Comparison of ENCODE assay signal across 14 cellular contexts in the genomic region with DNA sequence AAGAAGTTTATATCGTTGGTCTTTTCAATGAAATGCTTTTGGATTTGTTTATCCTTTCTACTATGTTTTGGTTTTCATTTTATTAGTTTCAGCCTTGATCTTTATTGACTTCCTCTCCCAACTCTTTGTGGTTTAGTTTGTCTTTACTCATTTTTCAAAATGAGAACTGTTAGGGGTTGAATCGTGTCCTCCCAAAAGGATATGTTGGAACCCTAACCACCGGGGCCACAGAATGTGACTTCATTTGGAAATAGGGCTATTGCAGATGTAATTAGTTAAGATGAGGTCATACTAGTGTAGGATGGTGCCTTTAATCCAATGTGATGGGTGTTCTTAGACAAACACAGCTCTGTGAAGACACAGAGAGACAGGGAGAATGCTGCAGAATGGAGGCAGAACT.
"Had no signal": no experiment of that assay in that cellular context is flagged by ENCODE, and none has a peak within 500 bp of the region (broad histone marks: within the 10 kb centered on the region; RNA-seq: fewer than 3 reads in every experiment).

No MANE protein-coding gene starts in this region.

- H3K27ac ChIP-seq: gastroesophageal sphincter, suprapubic skin, upper lobe of left lung had no signal

- H3K4me3 ChIP-seq: gastroesophageal sphincter, suprapubic skin, upper lobe of left lung had no signal

- H3K27me3 ChIP-seq: gastroesophageal sphincter, suprapubic skin, upper lobe of left lung had no signal

- H3K36me3 ChIP-seq: gastroesophageal sphincter, suprapubic skin, upper lobe of left lung had no signal

- H3K27ac Mint-ChIP-seq: activated CD8-positive, alpha-beta T cell treated with anti-CD3 and anti-CD28 coated beads for 36 hours; activated naive CD4-positive, alpha-beta T cell treated with anti-CD3 and anti-CD28 coated beads, Interleukin-2, amount 10 ng/mL, durations not matched to agents 7 days and 5 days; nephron progenitor cell had no signal

- H3K4me3 Mint-ChIP-seq: activated CD8-positive, alpha-beta T cell treated with anti-CD3 and anti-CD28 coated beads for 36 hours; activated naive CD4-positive, alpha-beta T cell treated with anti-CD3 and anti-CD28 coated beads, Interleukin-2, amount 10 ng/mL, durations not matched to agents 7 days and 5 days; nephron progenitor cell had no signal

- H3K4me1 ChIP-seq: gastroesophageal sphincter, suprapubic skin, upper lobe of left lung had no signal

- DNase-seq: activated CD8-positive, alpha-beta memory T cell treated with anti-CD3 and anti-CD28 coated beads, Interleukin-2, amount 50 U/mL, for 4 hours; activated CD8-positive, alpha-beta T cell treated with anti-CD3 and anti-CD28 coated beads for 36 hours; activated naive CD4-positive, alpha-beta T cell treated with anti-CD3 and anti-CD28 coated beads, Interleukin-2, amount 10 ng/mL, durations not matched to agents 7 days and 5 days; effector CD4-positive, alpha-beta T cell; left ventricle myocardium superior; nephron progenitor cell; stimulated activated CD4-positive, alpha-beta T cell treated with anti-CD3 and anti-CD28 coated beads, Interleukin-12 subunit alpha, Interleukin-12 subunit beta, amount 100 ng/mL, for 4 hours; stimulated activated CD4-positive, alpha-beta T cell treated with anti-CD3 and anti-CD28 coated beads, Interleukin-2, amount 100 ng/mL, for 48 hours; stimulated activated CD8-positive, alpha-beta memory T cell treated with anti-CD3 and anti-CD28 coated beads, Interleukin-4, amount 100 ng/mL, for 48 hours; stimulated activated naive CD8-positive, alpha-beta T cell treated with anti-CD3 and anti-CD28 coated beads, Interleukin-15, Interleukin-2, amounts not matched to agents 100 U/mL and 50 U/mL, for 24 hours; T-helper 2 cell; upper lobe of left lung had no signal
